31 cellular contexts compared by ENCODE assay signal in the genomic region with DNA sequence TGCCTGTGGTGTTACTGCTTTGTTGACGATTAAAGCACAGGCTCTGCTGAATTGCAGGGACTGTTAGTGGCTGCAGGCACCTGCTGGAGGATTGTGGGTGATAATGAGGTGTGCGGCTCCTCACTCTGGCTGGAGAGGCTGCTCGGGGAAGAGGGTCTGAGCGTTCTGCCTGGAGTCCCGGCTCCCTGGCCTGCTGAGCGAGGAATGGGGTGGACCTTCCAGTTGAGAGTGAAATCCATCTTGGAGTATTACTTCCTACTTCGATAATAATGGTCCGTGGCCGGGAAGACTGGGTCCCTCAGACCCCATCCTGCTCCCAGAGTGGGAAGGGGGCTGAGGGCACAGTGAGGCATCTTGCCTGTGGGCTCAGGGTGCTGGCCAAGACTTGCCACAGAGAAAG.
DNase-seq lines count a peak whose midpoint lies in the region; ATAC-seq, FAIRE-seq and TF ChIP-seq lines count a peak whose summit lies in the region.
"Had no signal": no experiment of that assay in that cellular context is flagged by ENCODE, and none has a peak within 500 bp of the region (broad histone marks: within the 10 kb centered on the region; RNA-seq: fewer than 3 reads in every experiment).

No MANE protein-coding gene starts in this region.

- intact Hi-C loops in lower lobe of right lung (cut with DNase I) = no loop called here

- H3K4me3 ChIP-seq in BLaER1 (no peak overlapping the region), lower lobe of right lung (no peak overlapping the region)
- H3K4me3 ChIP-seq: ascending aorta, cardiac muscle cell, colonic mucosa, left ventricle myocardium inferior, right atrium auricular region, tibial nerve had no signal

- H3K4me1 ChIP-seq in BLaER1 (peaks cover 53% of the 10 kb centered on the region), lower lobe of right lung (no peaks in the 10 kb centered on the region)
- H3K4me1 ChIP-seq: ascending aorta, Caco-2, colonic mucosa, left ventricle myocardium inferior, right atrium auricular region, tibial nerve had no signal

- H3K36me3 ChIP-seq in BLaER1 = no peaks in the 10 kb centered on the region
- H3K36me3 ChIP-seq in lower lobe of right lung = no peaks in the 10 kb centered on the region
- H3K36me3 ChIP-seq: ascending aorta, cardiac muscle cell, colonic mucosa, left ventricle myocardium inferior, right atrium auricular region, tibial nerve had no signal

- ATAC-seq in T-helper 17 cell (no peak), lower lobe of right lung (no peak)
- ATAC-seq: HepG2 had no signal

- H3K9me3 ChIP-seq in BLaER1 (peaks cover 8% of the 10 kb centered on the region), T-helper 17 cell (ENCODE audit: control insufficient read depth, low read length, poor library complexity, severe bottlenecking) (no peaks in the 10 kb centered on the region), lower lobe of right lung (no peaks in the 10 kb centered on the region)
- H3K9me3 ChIP-seq: ascending aorta, Caco-2, colonic mucosa, tibial nerve had no signal

- H3K4me2 ChIP-seq in BLaER1 = peak overlapping the region; percentile 76

- FAIRE-seq in GM19239 (lab: Jason Lieb, UNC) = no peak
- FAIRE-seq: G401.6, HepG2, RCC 7860, small intestine had no signal

- H3K4me3 Mint-ChIP-seq in T-helper 17 cell = no peak overlapping the region

- no peaks in the 10 kb centered on the region for H3K36me3 Mint-ChIP-seq in T-helper 17 cell (ENCODE audit: low read depth)

- no peak for TF ChIP-seq CTCF in lower lobe of right lung (IDR thresholded peaks at IDR 0.05)

- H3K27ac ChIP-seq in BLaER1 = peak overlapping the region; percentile 42
- H3K27ac ChIP-seq in lower lobe of right lung = no peak overlapping the region
- H3K27ac ChIP-seq: ascending aorta, C4-2B, cardiac muscle cell, colonic mucosa, epithelial cell of prostate, HL-60, left ventricle myocardium inferior, right atrium auricular region, tibial nerve had no signal

- H3K4me1 Mint-ChIP-seq in T-helper 17 cell = peaks cover 29% of the 10 kb centered on the region

- H3K27me3 ChIP-seq in BLaER1 = no peaks in the 10 kb centered on the region
- no peaks in the 10 kb centered on the region for H3K27me3 ChIP-seq in lower lobe of right lung (ENCODE audit: low read depth)
- H3K27me3 ChIP-seq: ascending aorta, cardiac muscle cell, colonic mucosa, right atrium auricular region, tibial nerve had no signal

- peak overlapping the region; percentile 18 for H3K9ac ChIP-seq in BLaER1

- DNase-seq in AG20443 (ENCODE audit: low spot score) = peak; percentile 3
- DNase-seq in T-helper 17 cell = peak in 1 of 3 donors; percentile 4
- DNase-seq in lower lobe of right lung = peak; percentile 20
- no peak for DNase-seq in GM19239 (ENCODE audit: insufficient read length, low spot score)
- no peak for DNase-seq in glomerular visceral epithelial cell (ENCODE audit: extremely low spot score)
- DNase-seq in activated CD4-positive, alpha-beta T cell treated with anti-CD3 and anti-CD28 coated beads, Interleukin-2, amount 50 U/mL, for 1 hour = no peak
- DNase-seq: activated gamma-delta T cell; Caco-2; effector CD8-positive, alpha-beta T cell; HCEC 1CT; Karpas-422; left ventricle myocardium inferior; mesendoderm; NCI-H1417 treated with DMSO at 0.1 percent for 48 hours; NCI-H2081 treated with DMSO at 0.1 percent for 48 hours; NCI-H345; small intestine; stimulated activated CD4-positive, alpha-beta T cell treated with anti-CD3 and anti-CD28 coated beads, Interleukin-1b, Interleukin-23, amount 100 ng/mL, for 48 hours; SW 1271 had no signal

- no peaks in the 10 kb centered on the region for H3K27me3 Mint-ChIP-seq in T-helper 17 cell

- peak overlapping the region; percentile 32 for H3K27ac Mint-ChIP-seq in T-helper 17 cell

- no peaks in the 10 kb centered on the region for H4K20me1 ChIP-seq in BLaER1

Comparison
In these comparisons a context has a peak if more than half of its experiments do, and no peak if none do; other contexts are left out.
1. DNase-seq: peak in AG20443 (single experiment) and lower lobe of right lung (single experiment); none in GM19239 (single experiment), glomerular visceral epithelial cell (single experiment) and activated CD4-positive, alpha-beta T cell treated with anti-CD3 and anti-CD28 coated beads, Interleukin-2, amount 50 U/mL, for 1 hour (single experiment).